8 cellular contexts compared by ENCODE assay signal in genomic region chr6:35468181-35468979, GRCh38. TPM values are rescaled to one million over a fixed set of nuclear protein-coding genes. Genes with fewer than 3 reads are reported as not detected.
DNase-seq lines count a peak whose midpoint lies in the region; ATAC-seq lines count a peak whose summit lies in the region.

TSS of gene RPL10A (plus strand) at chr6:35468401. CDS start at chr6:35468435, 34 bp downstream.

- H3K27me3 ChIP-seq in CD8-positive, alpha-beta memory T cell (ENCODE audit: insufficient read depth, low read length, poor library complexity, severe bottlenecking): no peaks in the 10 kb centered on the region

- no peaks in the 10 kb centered on the region for H3K9me3 ChIP-seq in CD8-positive, alpha-beta memory T cell (ENCODE audit: low read length)

- peaks cover 39% of the 10 kb centered on the region for H3K4me1 ChIP-seq in CD8-positive, alpha-beta memory T cell (ENCODE audit: insufficient read depth, low read length)

- H3K27ac ChIP-seq in CD8-positive, alpha-beta memory T cell (ENCODE audit: low read depth, low read length): peak within 1 kb of the TSS; percentile 87

- peaks cover 35 to 43% (median 41%) of the 10 kb centered on the region in 3 donors for H3K4me1 Mint-ChIP-seq in CD8-positive, alpha-beta memory T cell
- peaks cover 21% of the 10 kb centered on the region for H3K4me1 Mint-ChIP-seq in memory B cell

- H3K9me3 Mint-ChIP-seq in CD8-positive, alpha-beta memory T cell: no peaks in the 10 kb centered on the region
- H3K9me3 Mint-ChIP-seq in memory B cell: no peaks in the 10 kb centered on the region

- H3K27ac Mint-ChIP-seq in CD8-positive, alpha-beta memory T cell: peak within 1 kb of the TSS; percentile 92 to 99 (median 98)
- peak within 1 kb of the TSS; percentile 97 for H3K27ac Mint-ChIP-seq in memory B cell

- H3K36me3 ChIP-seq in CD8-positive, alpha-beta memory T cell (ENCODE audit: insufficient read depth, low read length): peaks cover 25% of the 10 kb centered on the region

- peaks cover 0 to 68% (median 12%) of the 10 kb centered on the region in 3 donors for H3K36me3 Mint-ChIP-seq in CD8-positive, alpha-beta memory T cell
- peaks cover 20% of the 10 kb centered on the region for H3K36me3 Mint-ChIP-seq in memory B cell

- peak within 1 kb of the TSS; percentile 92 for H3K4me3 ChIP-seq in CD8-positive, alpha-beta memory T cell (ENCODE audit: low read length)

- peaks cover 0 to 5% of the 10 kb centered on the region in 2 donors for H3K27me3 Mint-ChIP-seq in CD8-positive, alpha-beta memory T cell
- no peaks in the 10 kb centered on the region for H3K27me3 Mint-ChIP-seq in memory B cell

- POLR2A ChIA-PET in CD8-positive, alpha-beta memory T cell (lab: Charles Lee): interaction anchor here (0.7 to 1.6 kb wide), 7 partner anchors 16 to 624 kb away, joined by 3 to 12 read pairs (median 3); partner anchors contain the start of gene FANCE

- CTCF ChIA-PET in CD8-positive, alpha-beta memory T cell (lab: Charles Lee): interaction anchor here (0.7 to 3.0 kb wide), 29 partner anchors 9 to 279 kb away, joined by 3 to 35 read pairs (median 4); partner anchors contain the start of genes ARMC12, DEF6, FANCE and PPARD

- DNase-seq in CD8-positive, alpha-beta memory T cell: peak; percentile 91 to 99 (median 95)
- DNase-seq in HS-5 (ENCODE audit: low read depth) (peak; percentile 85), NK-92 (lab: John Stamatoyannopoulos, UW; ENCODE audit: unreplicated experiment) (peak; percentile 59), memory B cell (ENCODE audit: low spot score in 2 of 2) (peak; percentile 92 to 95)
- peak; percentile 97 for DNase-seq in activated CD8-positive, alpha-beta memory T cell treated with anti-CD3 and anti-CD28 coated beads for 24 hours
- DNase-seq in effector CD8-positive, alpha-beta T cell (lab: John Stamatoyannopoulos, UW): peak; percentile 92
- DNase-seq in stimulated activated CD8-positive, alpha-beta memory T cell treated with anti-CD3 and anti-CD28 coated beads, Interleukin-12 subunit alpha, Interleukin-12 subunit beta, amount 100 ng/mL, for 24 hours (ENCODE audit: extremely low read depth): peak; percentile 85

- peak within 1 kb of the TSS; percentile 89 to 99 (median 97) for H3K4me3 Mint-ChIP-seq in CD8-positive, alpha-beta memory T cell
- H3K4me3 Mint-ChIP-seq in memory B cell: peak within 1 kb of the TSS; percentile 97

- ATAC-seq in GM19455 (IDR thresholded peaks at IDR 0.05; ENCODE audit: unreplicated experiment): peak; percentile 66
- peak; percentile 83 for ATAC-seq in memory B cell (ENCODE audit: low read depth)

RNA-seq across cellular contexts. Expression of gene RPL10A, which starts in this region (rescaled TPM):
- 1,000 to 10,000 TPM; 1,737 to 1,739 TPM for total RNA-seq in CD8-positive, alpha-beta memory T cell
- 970 TPM for polyA plus RNA-seq in CD8-positive, alpha-beta memory T cell

Comparison
In these comparisons a context has a peak if more than half of its experiments do, and no peak if none do; other contexts are left out.
1. Peak in every context shown above with its lines: DNase-seq, ATAC-seq, H3K4me3 ChIP-seq and H3K27ac ChIP-seq.